ENCODE assay signal across 10 cellular contexts in the genomic region with DNA sequence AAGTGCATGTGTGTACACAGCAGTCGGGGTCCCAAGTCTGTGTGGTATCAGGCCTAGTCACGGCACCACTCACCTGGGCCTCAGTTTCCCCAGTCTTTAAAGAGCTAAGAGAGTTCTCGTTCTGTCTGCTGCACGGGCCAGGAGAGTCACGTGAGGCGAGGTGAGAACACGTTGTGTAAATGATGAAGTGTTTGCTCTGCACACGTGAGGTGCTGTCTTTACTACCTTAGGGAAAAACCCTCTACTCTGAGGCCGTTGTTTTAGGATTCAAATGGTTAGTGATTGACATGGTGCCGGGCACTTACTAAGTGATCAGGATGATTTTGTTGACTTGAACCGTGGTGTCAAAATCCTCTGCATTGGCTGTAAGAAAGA.
A peak's percentile ranks its signal among the peaks of the same experiment; 100 is the strongest.
DNase-seq lines count a peak whose midpoint lies in the region; TF ChIP-seq lines count a peak whose summit lies in the region.
"Had no signal": no experiment of that assay in that cellular context is flagged by ENCODE, and none has a peak within 500 bp of the region (broad histone marks: within the 10 kb centered on the region; RNA-seq: fewer than 3 reads in every experiment).

No MANE protein-coding gene starts in this region.

- WGBS in stomach, 5 donors = 38 to 58% (median 47%) methylated on average over 11 of the region's 11 CpGs

- peak overlapping the region; percentile 93 for H3K27ac ChIP-seq in VCaP
- peak overlapping the region; percentile 100 for H3K27ac ChIP-seq in left ventricle myocardium inferior (replicated peaks)
- H3K27ac ChIP-seq in stomach = peak overlapping the region; percentile 91 to 100 (median 100)
- H3K27ac ChIP-seq: hepatocyte had no signal

- DNase-seq in M059J (ENCODE audit: low read depth) (peak; percentile 59), left ventricle myocardium inferior (peak; percentile 8), stomach (peak; percentile 44), GM20000 (ENCODE audit: low spot score) (no peak), SW480 (ENCODE audit: low spot score) (no peak), SW 1271 (lab: John Stamatoyannopoulos, UW) (no peak), SIG-M5 (lab: John Stamatoyannopoulos, UW) (no peak)
- DNase-seq: occipital lobe had no signal

- no peaks in the 10 kb centered on the region for H3K36me3 ChIP-seq in left ventricle myocardium inferior
- H3K36me3 ChIP-seq in stomach = peaks cover 0 to 4% (median 0%) of the 10 kb centered on the region in 4 donors

- no peak for TF ChIP-seq POLR2A in stomach (IDR thresholded peaks at IDR 0.05)

- H3K27me3 ChIP-seq in left ventricle myocardium inferior (ENCODE audit: low read depth) (no peaks in the 10 kb centered on the region), stomach (no peaks in the 10 kb centered on the region)

- no peak for TF ChIP-seq EP300 in stomach (IDR thresholded peaks at IDR 0.05)

- H3K4me3 ChIP-seq in left ventricle myocardium inferior (peak overlapping the region; percentile 89), stomach (peak overlapping the region in 1 of 4 donors; percentile 29)
- H3K4me3 ChIP-seq: hepatocyte had no signal

- no peaks in the 10 kb centered on the region for H3K9me3 ChIP-seq in left ventricle myocardium inferior (replicated peaks)
- no peaks in the 10 kb centered on the region for H3K9me3 ChIP-seq in stomach

- TF ChIP-seq CTCF in VCaP (conservative IDR thresholded peaks at IDR 0.05) (no peak), left ventricle myocardium inferior (IDR thresholded peaks at IDR 0.05; ENCODE audit: borderline replicate concordance) (no peak), stomach (IDR thresholded peaks at IDR 0.05) (no peak), GM20000 (IDR thresholded peaks at IDR 0.05; ENCODE audit: extremely low read depth, missing control alignments) (no peak)

- intact Hi-C loops in left ventricle myocardium inferior (cut with micrococcal nuclease) (no loop called here), stomach (cut with DNase I; ENCODE audit: low total_unique reads) (no loop called here)

- H3K4me1 ChIP-seq in left ventricle myocardium inferior = peaks cover 95% of the 10 kb centered on the region
- H3K4me1 ChIP-seq in stomach = peaks cover 69 to 100% (median 86%) of the 10 kb centered on the region in 4 donors

Comparison
In these comparisons a context has a peak if more than half of its experiments do, and no peak if none do; other contexts are left out.
1. DNase-seq: peak in M059J (single experiment), left ventricle myocardium inferior (single experiment) and stomach (single experiment); none in GM20000 (single experiment), SW480 (single experiment), SW 1271 (0 of 2) and SIG-M5 (single experiment).
2. Peak in every context shown above with its lines, with median percentiles within 50 percentile points of each other: H3K27ac ChIP-seq.